ENCODE assay signal across 25 cellular contexts in genomic region chr22:19753090-19753842, GRCh38. TPM values are rescaled to one million over a fixed set of nuclear protein-coding genes. Genes with fewer than 3 reads are reported as not detected.
DNase-seq lines count a peak whose midpoint lies in the region; ATAC-seq, FAIRE-seq and TF ChIP-seq lines count a peak whose summit lies in the region.
"Had no signal": no experiment of that assay in that cellular context is flagged by ENCODE, and none has a peak within 500 bp of the region (broad histone marks: within the 10 kb centered on the region; RNA-seq: fewer than 3 reads in every experiment).

No MANE protein-coding gene starts in this region.

- H4K91ac ChIP-seq in H9 (ENCODE audit: insufficient read length, low read depth, low read length) = no peak overlapping the region

- H3K4me3 Mint-ChIP-seq in H9 (no peak overlapping the region), nephron progenitor cell (no peak overlapping the region)
- H3K4me3 Mint-ChIP-seq in activated T-cell treated with anti-CD3 and anti-CD28 coated beads, Interleukin-2, amount 50 U/mL, for 4 hours = no peak overlapping the region
- H3K4me3 Mint-ChIP-seq: activated CD4-positive, alpha-beta T cell treated with anti-CD3 and anti-CD28 coated beads for 36 hours; CD8-positive, alpha-beta memory T cell; natural killer cell; stimulated activated naive B cell treated with anti-CD40 and anti-IgM and Interleukin-4, amounts not matched to agents 10 μg/mL and 1 μg/mL and 100 μg/mL, for 72 hours had no signal

- no peaks in the 10 kb centered on the region for H3K79me2 ChIP-seq in H9 (ENCODE audit: insufficient read depth, low read length)

- H3K23me2 ChIP-seq in H9 (ENCODE audit: insufficient read length, low read depth, low read length, poor library complexity, severe bottlenecking) = no peaks in the 10 kb centered on the region

- intact Hi-C loops in sigmoid colon (cut with DNase I) = no loop called here
- intact Hi-C loops in ascending aorta (cut with DNase I) = loop anchor here (5.0 kb wide), 1 partner anchor 134 kb away; no protein-coding TSS in a partner anchor

- H4K5ac ChIP-seq in H9 (ENCODE audit: insufficient read length, low read depth, low read length) = no peak overlapping the region

- no peak overlapping the region for H2BK12ac ChIP-seq in H9 (ENCODE audit: insufficient read length, low read depth, low read length)

- H3K27me3 Mint-ChIP-seq in H9 (ENCODE audit: low read depth) (peaks cover 78% of the 10 kb centered on the region), nephron progenitor cell (ENCODE audit: low read depth, poor library complexity) (peaks cover 83% of the 10 kb centered on the region)
- H3K27me3 Mint-ChIP-seq in activated T-cell treated with anti-CD3 and anti-CD28 coated beads, Interleukin-2, amount 50 U/mL, for 4 hours (ENCODE audit: low read depth) = peaks cover 49% of the 10 kb centered on the region

- H3K23ac ChIP-seq in H9 (ENCODE audit: insufficient read length, low read depth, low read length) = no peak overlapping the region

- no peak overlapping the region for H3K18ac ChIP-seq in H9 (ENCODE audit: insufficient read length, low read depth, low read length)

- no peak overlapping the region for H2BK120ac ChIP-seq in H9 (ENCODE audit: low read depth, low read length, poor library complexity, severe bottlenecking)

- H3K4me3 ChIP-seq in WERI-Rb-1 (ENCODE audit: low read depth, low read length) (no peak overlapping the region), sigmoid colon (no peak overlapping the region), ascending aorta (no peak overlapping the region)
- H3K4me3 ChIP-seq: thoracic aorta had no signal

- peaks cover 3 to 4% of the 10 kb centered on the region in 2 experiments; a peak in 3 of 5 replicates for H3K9me3 Mint-ChIP-seq in H9
- H3K9me3 Mint-ChIP-seq in nephron progenitor cell = no peaks in the 10 kb centered on the region
- no peaks in the 10 kb centered on the region for H3K9me3 Mint-ChIP-seq in activated T-cell treated with anti-CD3 and anti-CD28 coated beads, Interleukin-2, amount 50 U/mL, for 4 hours
- H3K9me3 Mint-ChIP-seq: natural killer cell; stimulated activated naive B cell treated with anti-CD40 and anti-IgM and Interleukin-4, amounts not matched to agents 10 μg/mL and 1 μg/mL and 100 μg/mL, for 72 hours had no signal

- no peak for FAIRE-seq in D721Med (lab: Jason Lieb, UNC)
- FAIRE-seq: colon had no signal

- H2AFZ ChIP-seq in H9 (ENCODE audit: low read length) = no peak overlapping the region

- H3K9me3 ChIP-seq in H9 (ENCODE audit: control insufficient read depth, low read depth, low read length) (no peaks in the 10 kb centered on the region), WERI-Rb-1 (ENCODE audit: severe bottlenecking) (no peaks in the 10 kb centered on the region), sigmoid colon (no peaks in the 10 kb centered on the region), ascending aorta (no peaks in the 10 kb centered on the region)
- H3K9me3 ChIP-seq: thoracic aorta had no signal

- H2BK5ac ChIP-seq in H9 (ENCODE audit: insufficient read length, low read length) = no peak overlapping the region

- TF ChIP-seq POLR2A in sigmoid colon (IDR thresholded peaks at IDR 0.05) = no peak

- no peak overlapping the region for H2AK5ac ChIP-seq in H9 (ENCODE audit: insufficient read length, low read length)

- H3K9ac ChIP-seq in H9 (ENCODE audit: extremely low read depth, insufficient read length, low read length) = no peak overlapping the region
- H3K9ac ChIP-seq: KMS-11 had no signal

- H3K4me2 ChIP-seq in H9 (ENCODE audit: insufficient read depth, insufficient read length, low read length) = no peak overlapping the region
- H3K4me2 ChIP-seq: KMS-11 had no signal

- H3K4me1 ChIP-seq in H9 (ENCODE audit: insufficient read depth, low read length) (no peaks in the 10 kb centered on the region), sigmoid colon (peaks cover 0 to 28% (median 24%) of the 10 kb centered on the region in 4 donors), ascending aorta (peaks cover 0 to 12% of the 10 kb centered on the region in 2 donors)

- H3K14ac ChIP-seq in H9 (ENCODE audit: insufficient read depth, low read length) = no peak overlapping the region

- no peak for ATAC-seq in activated T-cell treated with anti-CD3 and anti-CD28 coated beads, Interleukin-2, amount 50 U/mL, for 4 hours
- ATAC-seq: activated CD4-positive, alpha-beta T cell treated with anti-CD3 and anti-CD28 coated beads for 36 hours; natural killer cell; stimulated activated naive B cell treated with anti-CD40 and anti-IgM and Interleukin-4, amounts not matched to agents 10 μg/mL and 1 μg/mL and 100 μg/mL, for 72 hours had no signal

- peaks cover 3% of the 10 kb centered on the region for H4K20me1 ChIP-seq in H9 (ENCODE audit: control insufficient read depth, insufficient read depth, insufficient read length)

- no peak overlapping the region for H3K27ac ChIP-seq in H9 (ENCODE audit: insufficient read length, low read depth, low read length)
- H3K27ac ChIP-seq in WERI-Rb-1 = no peak overlapping the region
- no peak overlapping the region for H3K27ac ChIP-seq in sigmoid colon
- no peak overlapping the region for H3K27ac ChIP-seq in ascending aorta
- H3K27ac ChIP-seq: KMS-11, thoracic aorta had no signal

- TF ChIP-seq CTCF in D721Med (IDR thresholded peaks at IDR 0.05; ENCODE audit: insufficient read depth, missing control alignments) (peak; percentile 19), H9 (conservative IDR thresholded peaks at IDR 0.05) (peak; percentile 64), WERI-Rb-1 (IDR thresholded peaks at IDR 0.05; ENCODE audit: low read depth, low read length) (peak; percentile 58), nephron progenitor cell (IDR thresholded peaks at IDR 0.05) (peak; percentile 10), sigmoid colon (IDR thresholded peaks at IDR 0.05) (no peak), ascending aorta (IDR thresholded peaks at IDR 0.05) (no peak)

- no peak overlapping the region for H3K56ac ChIP-seq in H9 (ENCODE audit: insufficient read length, low read depth, low read length)

- H4K8ac ChIP-seq in H9 (replicated peaks; ENCODE audit: insufficient read length, low read depth, low read length) = no peak overlapping the region

- H2BK15ac ChIP-seq in H9 (ENCODE audit: low read depth, low read length) = no peak overlapping the region

- H3K27me3 ChIP-seq in H9 (ENCODE audit: insufficient read depth, low read length) (peaks cover 51% of the 10 kb centered on the region), WERI-Rb-1 (ENCODE audit: insufficient read depth, low read depth, severe bottlenecking) (no peaks in the 10 kb centered on the region), sigmoid colon (peaks cover 31 to 80% (median 51%) of the 10 kb centered on the region in 3 donors), ascending aorta (peaks cover 9% of the 10 kb centered on the region)

- H3K4ac ChIP-seq in H9 (ENCODE audit: low read depth, low read length) = no peak overlapping the region

- no peaks in the 10 kb centered on the region for H3K36me3 ChIP-seq in WERI-Rb-1
- H3K36me3 ChIP-seq in sigmoid colon = no peaks in the 10 kb centered on the region
- H3K36me3 ChIP-seq in ascending aorta = no peaks in the 10 kb centered on the region
- H3K36me3 ChIP-seq: thoracic aorta had no signal

- H2BK20ac ChIP-seq in H9 (ENCODE audit: low read depth, low read length, poor library complexity, severe bottlenecking) = no peak overlapping the region

- DNase-seq in D721Med (ENCODE audit: insufficient read length, low spot score) = no peak
- peak; percentile 64 for DNase-seq in H9
- DNase-seq in WERI-Rb-1 = no peak
- DNase-seq in nephron progenitor cell = no peak
- no peak for DNase-seq in KG1 (lab: John Stamatoyannopoulos, UW)
- DNase-seq in sigmoid colon = no peak
- DNase-seq in activated T-cell treated with anti-CD3 and anti-CD28 coated beads, Interleukin-2, amount 50 U/mL, for 4 hours = no peak
- no peak for DNase-seq in ascending aorta (ENCODE audit: low spot score in 2 of 2)
- DNase-seq: activated CD4-positive, alpha-beta T cell treated with anti-CD3 and anti-CD28 coated beads for 36 hours; activated naive CD4-positive, alpha-beta T cell treated with anti-CD3 and anti-CD28 coated beads, Interleukin-2, amount 50 U/mL, for 16 hours; anterior cingulate cortex; CD8-positive, alpha-beta memory T cell; DMS79 treated with DMSO at 0.1 percent for 48 hours; head of caudate nucleus; natural killer cell; NCI-H1092; NCI-H2029 treated with DMSO at 0.1 percent for 48 hours; NCI-H510A treated with DMSO at 0.1 percent for 48 hours; posterior cingulate gyrus; stimulated activated CD4-positive, alpha-beta T cell treated with anti-CD3 and anti-CD28 coated beads, Interleukin-2, amount 100 ng/mL, for 24 hours; stimulated activated naive B cell treated with anti-CD40 and anti-IgM and Interleukin-4, amounts not matched to agents 10 μg/mL and 1 μg/mL and 100 μg/mL, for 72 hours had no signal

- H3K36me3 Mint-ChIP-seq in H9 (ENCODE audit: insufficient read depth in 1 of 3, low read depth in 3 of 3) (no peaks in the 10 kb centered on the region), nephron progenitor cell (ENCODE audit: low read depth) (no peaks in the 10 kb centered on the region)
- no peaks in the 10 kb centered on the region for H3K36me3 Mint-ChIP-seq in activated T-cell treated with anti-CD3 and anti-CD28 coated beads, Interleukin-2, amount 50 U/mL, for 4 hours (ENCODE audit: insufficient read depth)
- H3K36me3 Mint-ChIP-seq: CD8-positive, alpha-beta memory T cell; natural killer cell; stimulated activated naive B cell treated with anti-CD40 and anti-IgM and Interleukin-4, amounts not matched to agents 10 μg/mL and 1 μg/mL and 100 μg/mL, for 72 hours had no signal

- H3K4me1 Mint-ChIP-seq in H9 (peaks cover 13 to 31% of the 10 kb centered on the region in 2 experiments), nephron progenitor cell (peaks cover 52% of the 10 kb centered on the region)
- H3K4me1 Mint-ChIP-seq in activated T-cell treated with anti-CD3 and anti-CD28 coated beads, Interleukin-2, amount 50 U/mL, for 4 hours (ENCODE audit: low read depth) = peaks cover 17% of the 10 kb centered on the region

- no peaks in the 10 kb centered on the region for H3K79me1 ChIP-seq in H9 (ENCODE audit: insufficient read depth, low read depth, low read length, poor library complexity, severe bottlenecking)

- no CpG with 5 or more reads among the region's 10 CpGs for WGBS in H9 (ENCODE audit: extremely low coverage, insufficient read length, low lambda C conversion rate)
- WGBS in sigmoid colon, 2 donors = 72 to 90% methylated on average over 10 of the region's 10 CpGs

- no peak for TF ChIP-seq EP300 in sigmoid colon (IDR thresholded peaks at IDR 0.05)

- no peak overlapping the region for H3T11ph ChIP-seq in H9 (ENCODE audit: low read length)

- H3K27ac Mint-ChIP-seq in H9 (no peak overlapping the region), nephron progenitor cell (no peak overlapping the region)
- H3K27ac Mint-ChIP-seq: activated CD4-positive, alpha-beta T cell treated with anti-CD3 and anti-CD28 coated beads for 36 hours; CD8-positive, alpha-beta memory T cell; natural killer cell; stimulated activated naive B cell treated with anti-CD40 and anti-IgM and Interleukin-4, amounts not matched to agents 10 μg/mL and 1 μg/mL and 100 μg/mL, for 72 hours had no signal

RNA-seq across cellular contexts. Expression of gene TBX1, which starts 7.3 kb away (rescaled TPM):
- total RNA-seq in H9 (2021) (2.2 and 2.5 TPM in 2 replicates), sigmoid colon (1 to 10 TPM; 1.7 to 4.3 (median 3.3) TPM), ascending aorta (not detected)
- polyA plus RNA-seq in sigmoid colon = 1 to 10 TPM in 2 of 3 donors, not detected in 1; 1.8 to 2.4 TPM
- total RNA-seq in activated T-cell treated with anti-CD3 and anti-CD28 coated beads, Interleukin-2, amount 50 U/mL, for 4 hours = not detected
- total RNA-seq: activated CD4-positive, alpha-beta T cell treated with anti-CD3 and anti-CD28 coated beads for 36 hours; CD8-positive, alpha-beta memory T cell had no signal
- polyA plus RNA-seq: AG04450; CD8-positive, alpha-beta memory T cell had no signal

RNA-seq across cellular contexts. Expression of gene GP1BB, which starts 29.9 kb away (rescaled TPM):
- 2.4 and 3.4 TPM in 2 replicates for total RNA-seq in H9 (2021)
- 1 to 10 TPM; 1.6 to 2.9 (median 2.4) TPM for total RNA-seq in sigmoid colon
- polyA plus RNA-seq in sigmoid colon = 1 to 10 TPM in 1 of 3 donors, not detected in 2; 1.1 TPM
- under 1 TPM in 2 of 3 donors, not detected in 1; 0.25 to 0.37 TPM for total RNA-seq in activated T-cell treated with anti-CD3 and anti-CD28 coated beads, Interleukin-2, amount 50 U/mL, for 4 hours
- 50.2 TPM for total RNA-seq in ascending aorta
- total RNA-seq: activated CD4-positive, alpha-beta T cell treated with anti-CD3 and anti-CD28 coated beads for 36 hours; CD8-positive, alpha-beta memory T cell had no signal
- polyA plus RNA-seq: CD8-positive, alpha-beta memory T cell had no signal

RNA-seq across cellular contexts. Expression of gene SEPTIN5, which starts 39.0 kb away (rescaled TPM):
- 17.7 and 17.8 TPM in 2 replicates for total RNA-seq in H9 (2021)
- total RNA-seq in sigmoid colon = 10 to 100 TPM in 3 of 4 donors, 1 to 10 TPM in 1; 5.7 to 26.0 (median 12.8) TPM
- 1 to 10 TPM; 1.2 to 6.2 (median 3.0) TPM for polyA plus RNA-seq in sigmoid colon
- total RNA-seq in activated T-cell treated with anti-CD3 and anti-CD28 coated beads, Interleukin-2, amount 50 U/mL, for 4 hours = 1 to 10 TPM in 2 of 3 donors, under 1 TPM in 1; 0.38 to 1.3 (median 1.1) TPM
- total RNA-seq in ascending aorta = 105 TPM
- polyA plus RNA-seq: CD8-positive, alpha-beta memory T cell had no signal

Comparison
In these comparisons a context has a peak if more than half of its experiments do, and no peak if none do; other contexts are left out.
1. CTCF ChIP-seq: peak in D721Med (single experiment), H9 (single experiment), WERI-Rb-1 (single experiment) and nephron progenitor cell (single experiment); none in sigmoid colon (0 of 4) and ascending aorta (0 of 3).
2. RNA of gene GP1BB, which starts 29.9 kb away (total RNA-seq): 50.2 TPM in ascending aorta (single experiment); 2.4 to 3.4 TPM in H9, 1.6 to 2.9 TPM in sigmoid colon and 0.25 to 0.37 TPM in activated T-cell treated with anti-CD3 and anti-CD28 coated beads, Interleukin-2, amount 50 U/mL, for 4 hours; every median in the first group is over 10 times any median in the second.